Comparison of ENCODE assay signal across 8 cellular contexts in the genomic region with DNA sequence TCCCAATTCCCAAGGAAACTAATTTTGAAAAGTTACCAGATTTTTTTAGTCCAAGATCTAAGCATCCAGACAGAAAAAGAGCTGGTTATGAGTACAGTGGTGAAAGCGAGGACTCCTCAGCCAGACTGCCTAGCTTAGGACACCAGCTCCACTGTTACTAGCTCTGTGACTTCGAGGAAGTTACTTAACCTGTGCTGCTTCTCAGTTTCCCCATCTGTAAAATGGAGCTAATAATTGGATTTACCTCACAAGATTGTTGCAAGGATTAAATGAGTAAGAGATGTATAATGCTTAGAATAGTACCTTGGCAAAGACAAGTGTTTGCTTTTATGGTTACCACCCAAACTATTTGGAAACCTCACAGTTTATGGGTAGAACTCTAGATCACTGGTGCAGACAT. TPM values are rescaled to one million over a fixed set of nuclear protein-coding genes. Genes with fewer than 3 reads are reported as not detected.
DNase-seq lines count a peak whose midpoint lies in the region; TF ChIP-seq lines count a peak whose summit lies in the region.

No MANE protein-coding gene starts in this region.

- DNase-seq in GM12864 (ENCODE audit: low read depth): no peak
- no peak for DNase-seq in SJCRH30
- no peak for DNase-seq in fibroblast of pulmonary artery (ENCODE audit: low read depth)
- DNase-seq in RPMI8226: no peak
- no peak for DNase-seq in NCI-H1436 treated with DMSO at 0.1 percent for 48 hours (lab: John Stamatoyannopoulos, UW)
- DNase-seq in SW 1271 (lab: John Stamatoyannopoulos, UW): no peak
- DNase-seq in NCI-H446 (lab: John Stamatoyannopoulos, UW): no peak

- no peaks in the 10 kb centered on the region for H3K27me3 ChIP-seq in SJCRH30
- no peaks in the 10 kb centered on the region for H3K27me3 ChIP-seq in rectal smooth muscle tissue (ENCODE audit: control insufficient read depth, insufficient read depth, low read length)

- H3K36me3 ChIP-seq in SJCRH30: no peaks in the 10 kb centered on the region; the same call in 1 of the 2 replicates
- H3K36me3 ChIP-seq in rectal smooth muscle tissue (ENCODE audit: control insufficient read depth, insufficient read depth, low read length): no peaks in the 10 kb centered on the region

- no peak overlapping the region for H3K9ac ChIP-seq in rectal smooth muscle tissue (ENCODE audit: low read length)

- 0 out of 2 replicates have a peak, but pooled peaks cover under 1% of the 10 kb centered on the region for H3K9me3 ChIP-seq in SJCRH30 (replicated peaks)

- no peak for TF ChIP-seq CTCF in GM12864 (IDR thresholded peaks at IDR 0.05; ENCODE audit: low read depth, low read length, missing control alignments)
- TF ChIP-seq CTCF in fibroblast of pulmonary artery (IDR thresholded peaks at IDR 0.05; ENCODE audit: low read length, missing control alignments): no peak

- H3K4me1 ChIP-seq in SJCRH30: no peaks in the 10 kb centered on the region
- H3K4me1 ChIP-seq in rectal smooth muscle tissue (ENCODE audit: control insufficient read depth, insufficient read depth, low read length): no peaks in the 10 kb centered on the region

- H3K4me3 ChIP-seq in GM12864 (ENCODE audit: low read depth, low read length): peak overlapping the region; percentile 82
- peak overlapping the region; percentile 83 for H3K4me3 ChIP-seq in SJCRH30
- H3K4me3 ChIP-seq in fibroblast of pulmonary artery (replicated peaks; ENCODE audit: low read depth, low read length): peak overlapping the region; percentile 73
- peak overlapping the region; percentile 68 for H3K4me3 ChIP-seq in rectal smooth muscle tissue (ENCODE audit: low read length)

- no peak overlapping the region for H3K27ac ChIP-seq in SJCRH30
- H3K27ac ChIP-seq in rectal smooth muscle tissue (ENCODE audit: low read depth, low read length): no peak overlapping the region

RNA-seq across cellular contexts. Expression of gene NT5DC1, which starts 1.1 kb away (rescaled TPM):
- total RNA-seq in SJCRH30 (2014; rRNA removed; shearing (Covaris generic)): 14.0 and 15.4 TPM in 2 replicates

RNA-seq across cellular contexts. Expression of gene COL10A1, which starts 24.1 kb away (rescaled TPM):
- total RNA-seq in SJCRH30 (2014; rRNA removed; shearing (Covaris generic)): 0.03 and 0.06 TPM in 2 replicates

RNA-seq across cellular contexts. Expression of gene FRK, which starts 41.1 kb away (rescaled TPM):
- total RNA-seq in SJCRH30 (2014; rRNA removed; shearing (Covaris generic)): 1.4 and 2.0 TPM in 2 replicates
